In genomic region chr15:58193636-58194035, GRCh38 we compare ENCODE assay signal across 10 cellular contexts. TPM values are rescaled to one million over a fixed set of nuclear protein-coding genes. Genes with fewer than 3 reads are reported as not detected.
DNase-seq lines count a peak whose midpoint lies in the region; ATAC-seq, FAIRE-seq and TF ChIP-seq lines count a peak whose summit lies in the region.
"Not testable (repeated sequence)": the region's sequence is repeated elsewhere in the genome, so short reads cannot be mapped to it uniquely, and the experiment has no call there.
"Had no signal": no experiment of that assay in that cellular context is flagged by ENCODE, and none has a peak within 500 bp of the region (broad histone marks: within the 10 kb centered on the region; RNA-seq: fewer than 3 reads in every experiment).

No MANE protein-coding gene starts in this region.

- H3K56ac ChIP-seq in H1 (replicated peaks; ENCODE audit: insufficient read length, low read depth, low read length) = not testable (repeated sequence)

- H3K18ac ChIP-seq in H1 (ENCODE audit: extremely low read depth, low read length); neuronal stem cell (ENCODE audit: low read length): not testable (repeated sequence)

- 36% methylated on average over 9 of the region's 9 CpGs for WGBS in A549 (ENCODE audit: missing lambda C conversion rate)
- 85% methylated on average over 9 of the region's 9 CpGs; no CpG with 5 or more reads in 1 of the 2 experiments for WGBS in H1 (ENCODE audit: extremely low coverage in 1 of 2, insufficient coverage in 1 of 2, insufficient read length in 1 of 2, insufficient replicate concordance in 2 of 2, low coverage in 1 of 2, low lambda C conversion rate in 2 of 2, missing lambda C conversion rate in 1 of 2), 2 experiments
- WGBS in neuronal stem cell (ENCODE audit: extremely low coverage in 2 of 2, insufficient read length in 2 of 2, insufficient replicate concordance in 1 of 2), 2 donors = no CpG with 5 or more reads among the region's 9 CpGs

- not testable (repeated sequence) for ATAC-seq in A549
- ATAC-seq in WTC11 = peak; percentile 38; the same call in 1 of the 2 replicates

- CTCF ChIA-PET in A549 (lab: Yijun Ruan, JAX) (interaction anchor here (1.3 to 7.9 kb wide), 3 partner anchors 10 to 128 kb away, joined by 3 to 52 read pairs (median 11); no protein-coding TSS in a partner anchor), WTC11 (lab: Charles Lee) (interaction anchor here (3.6 kb wide), 1 partner anchor 11 kb away, joined by 14 read pairs; no protein-coding TSS in a partner anchor), H1 (lab: Charles Lee; ENCODE audit: partially characterized antibody) (interaction anchor here (1.1 to 2.3 kb wide), 4 partner anchors 10 to 123 kb away, joined by 3 to 8 read pairs (median 4); no protein-coding TSS in a partner anchor)

- H3K9me3 ChIP-seq in A549; H1 (ENCODE audit: insufficient read depth in 2 of 2, low read depth in 1 of 2, low read length in 1 of 2); iPS-15b (ENCODE audit: control insufficient read depth, insufficient read depth, low read length); neuronal stem cell (replicated peaks in 1 of 2; ENCODE audit: control insufficient read depth in 2 of 2, insufficient read depth in 1 of 2, low read depth in 1 of 2, low read length in 2 of 2): not testable (repeated sequence)

- TF ChIP-seq EP300 in A549 (IDR thresholded peaks at IDR 0.05); H1 (IDR thresholded peaks at IDR 0.05; ENCODE audit: borderline replicate concordance in 1 of 2, low read depth in 2 of 2, low read length in 2 of 2): not testable (repeated sequence)

- H3K4ac ChIP-seq in H1 (replicated peaks; ENCODE audit: insufficient read length, low read depth, low read length); neuronal stem cell (ENCODE audit: low read length): not testable (repeated sequence)

- not testable (repeated sequence) for H2BK15ac ChIP-seq in H1 (ENCODE audit: low read length); neuronal stem cell (ENCODE audit: low read length)

- not testable (repeated sequence) for TF ChIP-seq CTCF in A549 (IDR thresholded peaks at IDR 0.05); LNCaP clone FGC (IDR thresholded peaks at IDR 0.05; ENCODE audit: control insufficient read depth, extremely low read depth, insufficient read depth); WTC11 (IDR thresholded peaks at IDR 0.05); H1 (IDR thresholded peaks at IDR 0.05; ENCODE audit: control extremely low read depth in 1 of 3, insufficient read depth in 1 of 3, low read depth in 1 of 3, low read length in 3 of 3)

- not testable (repeated sequence) for H4K91ac ChIP-seq in H1 (replicated peaks; ENCODE audit: insufficient read length, low read length); neuronal stem cell (ENCODE audit: low read depth, low read length, poor library complexity)

- not testable (repeated sequence) for H4K5ac ChIP-seq in H1 (ENCODE audit: insufficient read length, low read depth, low read length)

- TF ChIP-seq RAD21 in A549 (conservative IDR thresholded peaks at IDR 0.05 in 1 of 2, IDR thresholded peaks at IDR 0.05 in 1 of 2); H1 (IDR thresholded peaks at IDR 0.05 in 1 of 2, conservative IDR thresholded peaks at IDR 0.05 in 1 of 2; ENCODE audit: low read depth in 2 of 2, low read length in 2 of 2): not testable (repeated sequence)

- POLR2A ChIA-PET in A549 (lab: Yijun Ruan, JAX); WTC11 (lab: Charles Lee); H1 (lab: Charles Lee; ENCODE audit: partially characterized antibody): not testable (repeated sequence)

- H2BK120ac ChIP-seq in H1 (replicated peaks; ENCODE audit: low read depth, low read length); neuronal stem cell (ENCODE audit: low read depth, low read length): not testable (repeated sequence)

- not testable (repeated sequence) for H3K27me3 ChIP-seq in H1 (replicated peaks in 1 of 4; ENCODE audit: control insufficient read depth in 3 of 4, extremely low read depth in 1 of 4, insufficient read depth in 3 of 4, low read length in 3 of 4); iPS-15b (ENCODE audit: control insufficient read depth, insufficient read depth, low read length); neuronal stem cell (ENCODE audit: control insufficient read depth in 3 of 3, insufficient read depth in 3 of 3, low read depth in 1 of 3, low read length in 3 of 3)

- not testable (repeated sequence) for H2BK5ac ChIP-seq in H1 (ENCODE audit: low read depth, low read length); neuronal stem cell (ENCODE audit: low read length)

- H2BK20ac ChIP-seq in H1 (ENCODE audit: low read length) = not testable (repeated sequence)

- H3K23me2 ChIP-seq in H1 (ENCODE audit: low read depth, low read length) = not testable (repeated sequence)

- TF ChIP-seq POLR2A in A549 (IDR thresholded peaks at IDR 0.05; ENCODE audit: low read length); H1 (IDR thresholded peaks at IDR 0.05; ENCODE audit: control extremely low read depth in 1 of 2, low read depth in 2 of 2, low read length in 2 of 2): not testable (repeated sequence)

- H3K9ac ChIP-seq in H1 (replicated peaks in 1 of 4; ENCODE audit: extremely low read depth in 1 of 4, low read depth in 3 of 4, low read length in 3 of 4); iPS-15b (ENCODE audit: low read depth, low read length); neuronal stem cell (ENCODE audit: low read depth, low read length, poor library complexity): not testable (repeated sequence)

- not testable (repeated sequence) for FAIRE-seq in A549 (lab: Jason Lieb, UNC); H1 (lab: Jason Lieb, UNC)

- peak overlapping the region; percentile 13; the same call in 1 of the 2 replicates for H2AFZ ChIP-seq in H1 (ENCODE audit: low read length)
- H2AFZ ChIP-seq in neuronal stem cell (ENCODE audit: low read length) = peak overlapping the region; percentile 45

- H4K8ac ChIP-seq in H1 (ENCODE audit: extremely low read depth, insufficient read depth, low read length); neuronal stem cell (ENCODE audit: low read depth, low read length): not testable (repeated sequence)

- H3K4me1 Mint-ChIP-seq in WTC11 = peaks cover 16% of the 10 kb centered on the region

- not testable (repeated sequence) for H3K23ac ChIP-seq in H1 (ENCODE audit: insufficient read length); neuronal stem cell (ENCODE audit: low read depth, low read length, poor library complexity)

- not testable (repeated sequence) for H3K79me1 ChIP-seq in H1 (ENCODE audit: low read depth, low read length); neuronal stem cell (ENCODE audit: low read depth, low read length)

- H3K9me3 Mint-ChIP-seq in WTC11 = peaks cover 22% of the 10 kb centered on the region

- not testable (repeated sequence) for H3K27me3 Mint-ChIP-seq in WTC11 (ENCODE audit: low read depth)

- not testable (repeated sequence) for H3K4me3 Mint-ChIP-seq in WTC11

- not testable (repeated sequence) for H2BK12ac ChIP-seq in H1 (ENCODE audit: low read depth, low read length); neuronal stem cell (ENCODE audit: low read length)

- not testable (repeated sequence) for H3K14ac ChIP-seq in H1 (ENCODE audit: insufficient read length); neuronal stem cell (ENCODE audit: low read length)

- H2AK5ac ChIP-seq in H1 (ENCODE audit: low read depth, low read length); neuronal stem cell (ENCODE audit: low read depth, low read length): not testable (repeated sequence)

- not testable (repeated sequence) for H3K79me2 ChIP-seq in H1 (ENCODE audit: control insufficient read depth in 1 of 2, insufficient read depth in 2 of 2, low read length in 2 of 2)

- not testable (repeated sequence) for H3K27ac ChIP-seq in A549; H1 (ENCODE audit: low read depth, low read length); neuronal stem cell (replicated peaks; ENCODE audit: low read length)

- not testable (repeated sequence) for H4K20me1 ChIP-seq in H1 (replicated peaks in 1 of 2; ENCODE audit: control insufficient read depth in 1 of 2, insufficient read depth in 2 of 2, low read length in 2 of 2)

- H3K4me3 ChIP-seq in A549 = peak overlapping the region; percentile 28; the same call in 2 of the 3 replicates
- not testable (repeated sequence) for H3K4me3 ChIP-seq in LNCaP clone FGC (ENCODE audit: low read depth, low read length); H1 (ENCODE audit: extremely low read depth in 1 of 4, insufficient read depth in 2 of 4, low read depth in 3 of 4, low read length in 4 of 4); neuronal stem cell (ENCODE audit: low read length in 2 of 2)
- peak overlapping the region; percentile 10 for H3K4me3 ChIP-seq in iPS-15b (ENCODE audit: low read depth, low read length)

- DNase-seq in A549 (ENCODE audit: low read depth in 1 of 2, low spot score in 1 of 2); WTC11 (ENCODE audit: low spot score); neuronal stem cell (ENCODE audit: low spot score): not testable (repeated sequence)
- DNase-seq in ELF-1 (ENCODE audit: low read depth, low spot score) (peak; percentile 47), LNCaP clone FGC (ENCODE audit: low read depth) (peak; percentile 61), NCI-H69 (lab: John Stamatoyannopoulos, UW) (peak; percentile 25), H1 (ENCODE audit: low read depth in 1 of 2, low spot score in 2 of 2) (peak in 1 of 2 experiments; percentile 49)

- H3K4me1 ChIP-seq in A549; H1 (replicated peaks in 1 of 4; ENCODE audit: control insufficient read depth in 3 of 4, insufficient read depth in 4 of 4, low read length in 3 of 4); iPS-15b (ENCODE audit: control insufficient read depth, insufficient read depth, low read length); neuronal stem cell (ENCODE audit: control insufficient read depth in 2 of 2, insufficient read depth in 1 of 2, low read depth in 1 of 2, low read length in 2 of 2): not testable (repeated sequence)

- H3K27ac Mint-ChIP-seq in WTC11 = not testable (repeated sequence)

- H3K36me3 Mint-ChIP-seq in WTC11 = peaks cover 15% of the 10 kb centered on the region

- not testable (repeated sequence) for H3K36me3 ChIP-seq in H1 (ENCODE audit: control insufficient read depth in 2 of 4, insufficient read depth in 4 of 4, low read length in 3 of 4); iPS-15b (ENCODE audit: control insufficient read depth, insufficient read depth, low read length); neuronal stem cell (replicated peaks in 1 of 2; ENCODE audit: control insufficient read depth in 2 of 2, insufficient read depth in 2 of 2, low read length in 2 of 2)

- H3K4me2 ChIP-seq in A549 = peak overlapping the region; percentile 51
- H3K4me2 ChIP-seq in H1 (ENCODE audit: insufficient read depth in 1 of 2, low read depth in 2 of 2, low read length in 2 of 2); neuronal stem cell (ENCODE audit: insufficient read depth, low read length, poor library complexity, severe bottlenecking): not testable (repeated sequence)

RNA-seq across cellular contexts. Expression of gene AQP9, which starts 55.5 kb away (rescaled TPM):
- polyA plus RNA-seq in A549 (2011; rRNA removed) (0.08 TPM in 1 of 2 replicates, not detected in the other), A549 (2017; fragmentation: RNase III; extraction: RNeasy Plus Mini Kit Qiagen cat#74134 plus additional on column Dnase treatment) (not detected in 3 replicates), H1 (2011; rRNA removed) (not detected in 2 replicates)
- polyA plus RNA-seq in A549 (2012; cell fraction: cytosol; rRNA removed) = not detected in 2 replicates
- polyA plus RNA-seq in A549 (2012; cell fraction: nucleus; rRNA removed) = not detected in 2 replicates
- polyA minus RNA-seq in A549 (2011; rRNA and poly(A)+ RNA removed) = not detected in 2 replicates
- total RNA-seq in WTC11 (2021) = 0.07 to 0.14 TPM in 2 of 3 replicates, not detected in the other
- not detected in 2 replicates for total RNA-seq in H1 (2021; fragmentation: NEBNext Ultra II Directional; extraction: Animal tissue kit (Norgen Biotek cat#: 25700))
- polyA plus RNA-seq in H1 (2011; cell fraction: cytosol; rRNA removed) = not detected
- not detected for polyA plus RNA-seq in H1 (2011; cell fraction: nucleus; rRNA removed)
- polyA plus RNA-seq in H1 (2012, experiment 1 of 2) = not detected in 4 replicates
- not detected for polyA plus RNA-seq in H1 (2012, experiment 2 of 2)
- polyA plus RNA-seq in H1 (2013, experiment 1 of 2) = not detected
- not detected for polyA plus RNA-seq in H1 (2013, experiment 2 of 2)
- not detected in 2 replicates for polyA minus RNA-seq in H1 (2011; rRNA and poly(A)+ RNA removed)
- not detected for polyA minus RNA-seq in H1 (2011; cell fraction: cytosol; rRNA and poly(A)+ RNA removed)
- not detected for polyA minus RNA-seq in H1 (2011; cell fraction: nucleus; rRNA and poly(A)+ RNA removed)
- polyA plus RNA-seq in neuronal stem cell (2013, experiment 1 of 2) = not detected
- not detected for polyA plus RNA-seq in neuronal stem cell (2013, experiment 2 of 2)
- total RNA-seq: GM23248 had no signal
- polyA plus RNA-seq: CD8-positive, alpha-beta memory T cell; GM23248 had no signal
